ENCODE assay signal across 17 cellular contexts in genomic region chr6:46484081-46484820, GRCh38. TPM values are rescaled to one million over a fixed set of nuclear protein-coding genes. Genes with fewer than 3 reads are reported as not detected.
DNase-seq lines count a peak whose midpoint lies in the region; ATAC-seq and TF ChIP-seq lines count a peak whose summit lies in the region.
"Had no signal": no experiment of that assay in that cellular context is flagged by ENCODE, and none has a peak within 500 bp of the region (broad histone marks: within the 10 kb centered on the region; RNA-seq: fewer than 3 reads in every experiment).

No MANE protein-coding gene starts in this region.

- H3K9me3 Mint-ChIP-seq in glutamatergic neuron (ENCODE audit: unreplicated experiment): no peaks in the 10 kb centered on the region

- H3K27me3 ChIP-seq in WERI-Rb-1 (ENCODE audit: insufficient read depth, low read depth, severe bottlenecking) (peaks cover 1% of the 10 kb centered on the region), right atrium auricular region (no peaks in the 10 kb centered on the region)

- no peak overlapping the region for H3K27ac ChIP-seq in WERI-Rb-1
- H3K27ac ChIP-seq in right atrium auricular region: peak overlapping the region; percentile 52 to 81

- no peaks in the 10 kb centered on the region for H3K9me3 ChIP-seq in WERI-Rb-1 (ENCODE audit: severe bottlenecking)
- no peaks in the 10 kb centered on the region for H3K9me3 ChIP-seq in right atrium auricular region
- H3K9me3 ChIP-seq: SK-N-SH had no signal

- H3K36me3 Mint-ChIP-seq in glutamatergic neuron (ENCODE audit: unreplicated experiment): no peaks in the 10 kb centered on the region
- H3K36me3 Mint-ChIP-seq: CD14-positive monocyte had no signal

- H3K4me3 Mint-ChIP-seq in glutamatergic neuron (ENCODE audit: unreplicated experiment): peak overlapping the region; percentile 36
- H3K4me3 Mint-ChIP-seq: CD14-positive monocyte had no signal

- TF ChIP-seq CTCF in WERI-Rb-1 (IDR thresholded peaks at IDR 0.05; ENCODE audit: low read depth, low read length): no peak
- no peak for TF ChIP-seq CTCF in glutamatergic neuron (IDR thresholded peaks at IDR 0.05; ENCODE audit: partially characterized antibody, unreplicated experiment)
- no peak for TF ChIP-seq CTCF in right atrium auricular region (IDR thresholded peaks at IDR 0.05)

- no peaks in the 10 kb centered on the region for H3K27me3 Mint-ChIP-seq in glutamatergic neuron (ENCODE audit: unreplicated experiment)

- H3K4me1 ChIP-seq in right atrium auricular region: peaks cover 0 to 46% of the 10 kb centered on the region in 2 donors

- no peak for ATAC-seq in GM21825 (IDR thresholded peaks at IDR 0.05; ENCODE audit: unreplicated experiment)

- peak overlapping the region; percentile 91 for H3K27ac Mint-ChIP-seq in glutamatergic neuron (ENCODE audit: unreplicated experiment)
- H3K27ac Mint-ChIP-seq: CD14-positive monocyte had no signal

- no peaks in the 10 kb centered on the region for H3K36me3 ChIP-seq in WERI-Rb-1
- H3K36me3 ChIP-seq in right atrium auricular region: no peaks in the 10 kb centered on the region

- DNase-seq in WERI-Rb-1 (peak; percentile 50), glutamatergic neuron (peak; percentile 33), right atrium auricular region (ENCODE audit: low spot score) (no peak), superior temporal gyrus (ENCODE audit: extremely low spot score) (peak; percentile 42), NCI-H2196 treated with DMSO at 0.1 percent for 48 hours (lab: John Stamatoyannopoulos, UW; ENCODE audit: unreplicated experiment) (no peak), SW 1271 (lab: John Stamatoyannopoulos, UW) (no peak)
- DNase-seq: AML-193; DMS79 treated with DMSO at 0.1 percent for 48 hours; NCI-H1417; NCI-H187 treated with DMSO at 0.1 percent for 48 hours; NCI-H345; NCI-H69; NK-92 treated with Interleukin-12 subunit alpha and Interleukin-12 subunit beta, amount 100 ng/mL, for 24 hours; SHP77; SK-N-SH had no signal

- H3K4me3 ChIP-seq in WERI-Rb-1 (ENCODE audit: low read depth, low read length): no peak overlapping the region
- H3K4me3 ChIP-seq in right atrium auricular region: no peak overlapping the region

- H3K4me1 Mint-ChIP-seq in glutamatergic neuron (ENCODE audit: low read depth, unreplicated experiment): peaks cover 9% of the 10 kb centered on the region
- H3K4me1 Mint-ChIP-seq: CD14-positive monocyte had no signal

RNA-seq across cellular contexts. Expression of gene RCAN2, which starts 7.0 kb away (rescaled TPM):
- 21.6 TPM for total RNA-seq in glutamatergic neuron (ENCODE audit: unreplicated experiment)
- 100 to 1,000 TPM in 1 of 2 donors, 10 to 100 TPM in 1; 96.5 to 210 TPM for total RNA-seq in right atrium auricular region

Comparison
In these comparisons a context has a peak if more than half of its experiments do, and no peak if none do; other contexts are left out.
1. DNase-seq: peak in WERI-Rb-1 (single experiment), glutamatergic neuron (single experiment) and superior temporal gyrus (single experiment); none in right atrium auricular region (single experiment), NCI-H2196 treated with DMSO at 0.1 percent for 48 hours (single experiment) and SW 1271 (0 of 2).